8 cellular contexts compared by ENCODE assay signal in the genomic region with DNA sequence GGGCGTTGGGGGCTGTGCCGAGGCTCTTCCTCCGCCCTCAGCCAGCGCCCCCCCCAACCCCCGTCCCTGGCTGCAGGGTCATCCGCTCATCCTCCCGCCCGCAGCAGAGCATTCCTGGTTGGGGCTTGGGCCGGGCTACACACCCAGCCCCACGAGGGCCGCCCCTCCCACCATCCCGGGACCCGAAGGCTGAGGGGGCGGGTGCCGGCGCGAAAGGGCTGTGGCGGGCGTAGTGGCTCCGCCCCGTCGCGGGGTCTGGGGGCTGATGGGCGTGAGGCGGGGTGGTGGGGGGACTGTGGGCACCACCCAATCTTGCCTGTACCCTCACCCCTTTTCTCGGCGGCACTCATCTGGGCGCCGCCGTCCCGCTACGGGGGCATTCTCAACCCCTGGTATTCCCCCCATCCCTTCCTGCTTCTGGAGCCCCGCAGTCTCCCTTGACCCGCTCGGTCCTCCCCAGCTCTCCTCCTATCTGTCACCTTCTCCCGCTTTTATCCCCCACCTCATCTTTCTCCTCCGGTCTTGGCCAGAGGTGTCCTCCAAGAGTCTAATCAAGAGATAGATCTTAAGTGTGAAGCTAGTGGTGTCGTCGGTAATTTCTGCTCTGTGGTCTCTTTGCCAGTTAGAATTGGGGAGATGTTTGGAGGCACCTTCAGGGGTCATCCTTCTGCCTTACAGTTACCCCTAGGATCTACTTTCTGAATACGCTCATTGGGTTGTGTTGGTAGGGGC. TPM values are rescaled to one million over a fixed set of nuclear protein-coding genes. Genes with fewer than 3 reads are reported as not detected.
DNase-seq lines count a peak whose midpoint lies in the region; TF ChIP-seq lines count a peak whose summit lies in the region.

No MANE protein-coding gene starts in this region.

- peak overlapping the region; percentile 97 for H3K18ac ChIP-seq in neuronal stem cell (ENCODE audit: low read length)

- TF ChIP-seq CTCF in foreskin fibroblast (IDR thresholded peaks at IDR 0.05; ENCODE audit: low read depth, low read length) = no peak

- no peaks in the 10 kb centered on the region for H3K9me3 ChIP-seq in neuronal stem cell (replicated peaks in 1 of 2; ENCODE audit: control insufficient read depth in 2 of 2, insufficient read depth in 1 of 2, low read depth in 1 of 2, low read length in 2 of 2)

- H3K23ac ChIP-seq in neuronal stem cell (ENCODE audit: low read depth, low read length, poor library complexity) = no peak overlapping the region

- H3K9ac ChIP-seq in neuronal stem cell (ENCODE audit: low read depth, low read length, poor library complexity) = peak overlapping the region; percentile 84

- H2BK120ac ChIP-seq in neuronal stem cell (ENCODE audit: low read depth, low read length) = no peak overlapping the region

- peak; percentile 56 for DNase-seq in activated CD4-positive, alpha-beta T cell treated with anti-CD3 and anti-CD28 coated beads for 48 hours
- no peak for DNase-seq in activated CD4-positive, alpha-beta T cell treated with anti-CD3 and anti-CD28 coated beads for 1 hour
- DNase-seq in HCEC 1CT (peak; percentile 41), Kasumi-1 (lab: John Stamatoyannopoulos, UW) (peak; percentile 59 to 60), activated T-cell treated with anti-CD3 and anti-CD28 coated beads for 48 hours (ENCODE audit: low read depth) (peak; percentile 48), foreskin fibroblast (peak in 1 of 2 donors; percentile 39), neuronal stem cell (ENCODE audit: low spot score) (no peak), epidermal melanocyte (ENCODE audit: insufficient read length, low spot score) (no peak)

- no peaks in the 10 kb centered on the region for H3K36me3 ChIP-seq in neuronal stem cell (replicated peaks in 1 of 2; ENCODE audit: control insufficient read depth in 2 of 2, insufficient read depth in 2 of 2, low read length in 2 of 2)

- peak overlapping the region; percentile 85 for H3K27ac ChIP-seq in neuronal stem cell (replicated peaks; ENCODE audit: low read length)

- no peak overlapping the region for H4K91ac ChIP-seq in neuronal stem cell (ENCODE audit: low read depth, low read length, poor library complexity)

- peak overlapping the region; percentile 61 for H3K4me2 ChIP-seq in neuronal stem cell (ENCODE audit: insufficient read depth, low read length, poor library complexity, severe bottlenecking)

- H3K79me1 ChIP-seq in neuronal stem cell (ENCODE audit: low read depth, low read length) = peaks cover 3% of the 10 kb centered on the region

- H2BK15ac ChIP-seq in neuronal stem cell (ENCODE audit: low read length) = no peak overlapping the region

- H3K4ac ChIP-seq in neuronal stem cell (ENCODE audit: low read length) = no peak overlapping the region

- H2AK5ac ChIP-seq in neuronal stem cell (ENCODE audit: low read depth, low read length) = no peak overlapping the region

- H2BK5ac ChIP-seq in neuronal stem cell (ENCODE audit: low read length) = peak overlapping the region; percentile 66

- H3K27me3 ChIP-seq in neuronal stem cell (ENCODE audit: control insufficient read depth in 3 of 3, insufficient read depth in 3 of 3, low read depth in 1 of 3, low read length in 3 of 3) = no peaks in the 10 kb centered on the region

- no peak overlapping the region for H4K8ac ChIP-seq in neuronal stem cell (ENCODE audit: low read depth, low read length)

- peak overlapping the region; percentile 70 to 78 for H3K4me3 ChIP-seq in foreskin fibroblast (ENCODE audit: low read depth in 1 of 2, low read length in 2 of 2)
- peak overlapping the region; percentile 74 to 91 for H3K4me3 ChIP-seq in neuronal stem cell (ENCODE audit: low read length in 2 of 2)

- peak overlapping the region; percentile 21 for H3K14ac ChIP-seq in neuronal stem cell (ENCODE audit: low read length)

- WGBS in neuronal stem cell (ENCODE audit: extremely low coverage in 2 of 2, insufficient read length in 2 of 2, insufficient replicate concordance in 1 of 2), 2 donors = no CpG with 5 or more reads among the region's 40 CpGs

- peak overlapping the region; percentile 97 for H2AFZ ChIP-seq in neuronal stem cell (ENCODE audit: low read length)

- H2BK12ac ChIP-seq in neuronal stem cell (ENCODE audit: low read length) = no peak overlapping the region

- peaks cover 0 to 2% of the 10 kb centered on the region in 2 donors for H3K4me1 ChIP-seq in neuronal stem cell (ENCODE audit: control insufficient read depth in 2 of 2, insufficient read depth in 1 of 2, low read depth in 1 of 2, low read length in 2 of 2)

RNA-seq across cellular contexts. Expression of gene FER, which starts 1.6 kb away (rescaled TPM):
- polyA plus RNA-seq in neuronal stem cell (2013, experiment 1 of 2) = 10.3 TPM
- 8.9 TPM for polyA plus RNA-seq in neuronal stem cell (2013, experiment 2 of 2)

Comparison
In these comparisons a context has a peak if more than half of its experiments do, and no peak if none do; other contexts are left out.
1. DNase-seq: peak in activated CD4-positive, alpha-beta T cell treated with anti-CD3 and anti-CD28 coated beads for 48 hours (single experiment), HCEC 1CT (single experiment), Kasumi-1 (2 of 2) and activated T-cell treated with anti-CD3 and anti-CD28 coated beads for 48 hours (single experiment); none in activated CD4-positive, alpha-beta T cell treated with anti-CD3 and anti-CD28 coated beads for 1 hour (single experiment), neuronal stem cell (single experiment) and epidermal melanocyte (single experiment).